In the genomic region with DNA sequence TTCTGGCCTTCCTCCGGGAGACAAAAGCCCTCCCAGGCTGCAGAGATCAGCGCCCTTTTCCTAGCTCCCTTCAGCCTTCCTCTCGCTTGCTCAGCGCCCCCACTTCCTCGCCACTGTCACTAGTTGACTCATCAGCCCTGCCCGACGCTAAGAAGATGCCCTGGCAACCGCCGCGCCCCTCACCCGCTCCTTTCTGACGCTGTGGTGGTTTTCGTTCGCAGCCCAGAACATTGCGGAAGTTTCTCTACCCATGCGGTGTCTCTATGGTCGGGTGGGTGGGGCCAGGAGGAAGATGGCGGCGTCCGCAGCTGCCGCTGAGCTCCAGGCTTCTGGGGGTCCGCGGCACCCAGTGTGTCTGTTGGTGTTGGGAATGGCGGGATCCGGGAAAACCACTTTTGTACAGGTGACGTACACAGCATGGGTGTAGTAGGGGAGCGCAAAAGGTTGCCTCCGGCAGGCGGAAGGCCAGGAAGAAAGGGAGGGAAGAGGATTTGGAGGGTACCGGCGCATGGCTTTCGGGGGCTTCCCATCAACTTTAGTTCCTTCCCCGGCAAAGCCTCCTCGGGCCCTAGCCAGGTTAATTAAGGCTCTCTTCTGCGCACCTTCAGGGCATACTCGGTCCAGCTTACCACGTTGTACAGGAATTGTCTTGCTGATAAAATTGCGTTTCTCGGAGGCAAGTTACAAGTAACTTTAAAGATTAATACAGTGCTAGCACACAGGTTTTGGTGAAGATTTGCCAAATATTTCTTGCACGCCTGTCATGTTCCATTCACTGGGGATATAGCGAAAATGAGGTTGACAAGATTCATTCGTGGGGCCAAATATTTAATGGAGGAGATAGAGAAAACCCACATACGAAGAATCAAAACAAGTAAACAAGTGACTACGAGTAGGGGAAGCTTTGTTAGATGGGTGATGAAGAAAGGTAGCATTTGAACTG, we compare ENCODE assay signal across 8 cellular contexts. TPM values are rescaled to one million over a fixed set of nuclear protein-coding genes. Genes with fewer than 3 reads are reported as not detected.
DNase-seq lines count a peak whose midpoint lies in the region; ATAC-seq and TF ChIP-seq lines count a peak whose summit lies in the region.

A gene with protein sequence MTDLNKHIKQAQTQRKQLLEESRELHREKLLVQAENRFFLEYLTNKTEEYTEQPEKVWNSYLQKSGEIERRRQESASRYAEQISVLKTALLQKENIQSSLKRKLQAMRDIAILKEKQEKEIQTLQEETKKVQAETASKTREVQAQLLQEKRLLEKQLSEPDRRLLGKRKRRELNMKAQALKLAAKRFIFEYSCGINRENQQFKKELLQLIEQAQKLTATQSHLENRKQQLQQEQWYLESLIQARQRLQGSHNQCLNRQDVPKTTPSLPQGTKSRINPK (minus strand): TSS at position 246 of the 943 bp plus-strand sequence. CDS start 1,213 bp downstream, outside the sequence.
A gene (plus strand): TSS at position 284 of the 943 bp plus-strand sequence. CDS start 9 bp downstream, at position 293.

- H3K9me3 Mint-ChIP-seq in Calu3 (ENCODE audit: low read depth, unreplicated experiment), result no peaks in the 10 kb centered on the region

- ATAC-seq in GM21367 (IDR thresholded peaks at IDR 0.05; ENCODE audit: unreplicated experiment), result peak; percentile 98

- no peak within 1 kb of the TSS for H3K27ac Mint-ChIP-seq in Calu3 (ENCODE audit: unreplicated experiment)

- no peaks in the 10 kb centered on the region for H3K27me3 Mint-ChIP-seq in Calu3 (ENCODE audit: unreplicated experiment)

- CTCF ChIA-PET in Calu3 (lab: Charles Lee), result interaction anchor here (2.7 kb wide), 1 partner anchor 54 kb away, joined by 14 read pairs; no protein-coding TSS in a partner anchor

- peaks cover 12% of the 10 kb centered on the region for H3K36me3 Mint-ChIP-seq in Calu3 (ENCODE audit: insufficient read depth, unreplicated experiment)

- H3K4me3 Mint-ChIP-seq in Calu3 (ENCODE audit: low read depth, unreplicated experiment), result no peak within 1 kb of the TSS

- BruUV-seq in Calu3 (replicated peaks; lab: Mats Ljungman, UMichigan), result no TSS peak

- peaks cover 14% of the 10 kb centered on the region for H3K4me1 Mint-ChIP-seq in Calu3 (ENCODE audit: low read depth, unreplicated experiment)

- intact Hi-C loops in Calu3 (cut with micrococcal nuclease; ENCODE audit: unreplicated experiment), result loop anchor here (10.0 kb wide), 2 partner anchors 134 to 224 kb away; a partner anchor contains a TSS

- no peak for TF ChIP-seq CTCF in Calu3 (IDR thresholded peaks at IDR 0.05; ENCODE audit: unreplicated experiment)

- peak; percentile 90 for DNase-seq in Calu3
- DNase-seq in HT-29 (ENCODE audit: low spot score), result peak; percentile 84
- peak; percentile 98 for DNase-seq in NOMO-1 treated with DMSO at 0.1 percent for 48 hours (lab: John Stamatoyannopoulos, UW; ENCODE audit: unreplicated experiment)
- peak; percentile 88 for DNase-seq in activated CD8-positive, alpha-beta memory T cell treated with anti-CD3 and anti-CD28 coated beads, Interleukin-2, amount 50 U/mL, for 1 hour (ENCODE audit: extremely low read depth)
- DNase-seq in epidermal melanocyte (ENCODE audit: insufficient read length, low spot score), result peak; percentile 74
- peak; percentile 71 for DNase-seq in middle frontal gyrus (ENCODE audit: extremely low spot score, low spot score)
- DNase-seq in stimulated activated CD8-positive, alpha-beta memory T cell treated with anti-CD3 and anti-CD28 coated beads, Interleukin-2, amount 100 ng/mL, for 1 hour (ENCODE audit: low read depth in 2 of 2), result peak; percentile 90 to 91

RNA-seq across cellular contexts. Expression of the first gene that starts in this region (rescaled TPM):
- total RNA-seq in Calu3 (2022), result 5.5 and 6.3 TPM in 2 replicates
- 0.99 and 3.7 TPM in 2 replicates for total RNA-seq in HT-29 (2014; rRNA removed; shearing (Covaris generic))

RNA-seq across cellular contexts. Expression of the second gene that starts in this region (rescaled TPM):
- total RNA-seq in Calu3 (2022), result 32.6 and 33.2 TPM in 2 replicates
- 22.2 and 24.0 TPM in 2 replicates for total RNA-seq in HT-29 (2014; rRNA removed; shearing (Covaris generic))

Comparison
In these comparisons a context has a peak if more than half of its experiments do, and no peak if none do; other contexts are left out.
1. Peak in every context shown above with its lines: DNase-seq and ATAC-seq.